In genomic region chr1:50859657-50860056, GRCh38 we compare ENCODE assay signal across 6 cellular contexts.
"Had no signal": no experiment of that assay in that cellular context is flagged by ENCODE, and none has a peak within 500 bp of the region (broad histone marks: within the 10 kb centered on the region; RNA-seq: fewer than 3 reads in every experiment).

No MANE protein-coding gene starts in this region.

- H3K4me3 ChIP-seq: GM12878 had no signal

- ATAC-seq: GM12878 had no signal

- FAIRE-seq: G401.6, GM12878, GM12891, GM12892 had no signal

- DNase-seq: GDM1, GF-D8 had no signal
